8 cellular contexts compared by ENCODE assay signal in the genomic region with DNA sequence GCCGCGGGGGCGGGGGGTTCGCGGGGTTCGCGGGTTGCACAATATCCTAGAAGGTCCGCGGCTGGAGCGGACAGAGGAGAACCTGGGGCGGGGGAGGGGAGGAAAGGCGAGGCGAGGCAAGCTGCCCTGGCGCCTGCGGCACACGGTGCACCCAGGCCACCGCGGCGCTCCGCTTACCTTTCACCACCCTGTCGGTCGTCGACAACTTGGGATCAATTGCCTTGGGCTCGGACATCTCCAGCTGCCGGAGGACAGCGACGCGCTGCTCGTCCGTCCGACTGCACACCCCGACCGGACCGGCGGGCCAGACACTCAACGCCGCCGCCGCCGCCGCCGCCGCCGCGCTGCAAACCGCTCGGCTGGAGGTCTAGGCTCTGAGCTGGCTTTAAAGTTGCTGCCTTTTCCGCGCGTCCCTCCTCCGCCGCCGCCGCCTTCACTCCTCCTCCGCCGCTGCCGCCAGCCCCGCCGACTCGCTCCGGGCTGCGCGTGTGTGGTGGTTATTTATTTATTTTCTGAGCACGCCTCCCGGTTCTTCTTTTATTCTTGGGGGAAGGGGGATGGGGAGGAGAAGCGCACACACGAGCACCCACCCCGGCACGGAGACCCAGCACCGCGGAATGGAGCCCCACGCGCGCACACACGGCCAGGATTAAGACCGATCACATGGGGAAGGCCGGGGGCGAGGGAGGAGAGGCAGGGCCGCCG. TPM values are rescaled to one million over a fixed set of nuclear protein-coding genes. Genes with fewer than 3 reads are reported as not detected.
DNase-seq lines count a peak whose midpoint lies in the region; ATAC-seq and TF ChIP-seq lines count a peak whose summit lies in the region.

No MANE protein-coding gene starts in this region.

- TSS peak; percentile 39 for BruUV-seq in Caco-2 (replicated peaks; lab: Mats Ljungman, UMichigan)

- H3K4me1 ChIP-seq in Caco-2 (peaks cover 26% of the 10 kb centered on the region), ascending aorta (peaks cover 0 to 17% of the 10 kb centered on the region in 2 donors)

- DNase-seq in Caco-2 (peak; percentile 52 to 53), HUDEP-2 (lab: John Stamatoyannopoulos, UW; ENCODE audit: unreplicated experiment in 76 of 76) (peak in 48 of 76 experiments; percentile 3 to 69 (median 47)), ascending aorta (ENCODE audit: low spot score in 2 of 2) (peak; percentile 10 to 77), hepatic stellate cell (ENCODE audit: low spot score) (peak; percentile 50), retinal pigment epithelial cell (ENCODE audit: low read depth) (no peak)

- peak overlapping the region; percentile 85 for H3K27ac Mint-ChIP-seq in Caco-2 (ENCODE audit: unreplicated experiment)

- no peaks in the 10 kb centered on the region for H3K27me3 Mint-ChIP-seq in Caco-2 (ENCODE audit: insufficient read depth, unreplicated experiment)

- no peak for TF ChIP-seq CTCF in Caco-2 (IDR thresholded peaks at IDR 0.05; ENCODE audit: insufficient read depth in 1 of 2, low read depth in 1 of 2, low read length in 1 of 2, severe bottlenecking in 1 of 2, unreplicated experiment in 1 of 2)
- TF ChIP-seq CTCF in ascending aorta (IDR thresholded peaks at IDR 0.05) = no peak
- TF ChIP-seq CTCF in retinal pigment epithelial cell (conservative IDR thresholded peaks at IDR 0.05; ENCODE audit: low read depth, low read length) = no peak

- H3K9me3 Mint-ChIP-seq in Caco-2 (ENCODE audit: unreplicated experiment) = no peaks in the 10 kb centered on the region

- H3K36me3 ChIP-seq in Caco-2 (ENCODE audit: control insufficient read depth, insufficient read depth, low read length) = no peaks in the 10 kb centered on the region
- no peaks in the 10 kb centered on the region for H3K36me3 ChIP-seq in ascending aorta

- peaks cover 18% of the 10 kb centered on the region for H3K4me1 Mint-ChIP-seq in Caco-2 (ENCODE audit: low read depth, unreplicated experiment)

- H3K4me3 Mint-ChIP-seq in Caco-2 (ENCODE audit: unreplicated experiment) = peak overlapping the region; percentile 95

- H3K27me3 ChIP-seq in Caco-2 (replicated peaks; ENCODE audit: control insufficient read depth, insufficient read depth, low read length) = no peaks in the 10 kb centered on the region
- H3K27me3 ChIP-seq in ascending aorta = no peaks in the 10 kb centered on the region

- peak overlapping the region; percentile 92 for H3K4me3 ChIP-seq in Caco-2 (ENCODE audit: low read depth, low read length)
- peak overlapping the region; percentile 89 to 98 for H3K4me3 ChIP-seq in ascending aorta
- H3K4me3 ChIP-seq in retinal pigment epithelial cell (ENCODE audit: low read length) = peak overlapping the region; percentile 82

- H3K27ac ChIP-seq in ascending aorta = peak overlapping the region; percentile 91 to 95

- POLR2A ChIA-PET in Caco-2 (lab: Charles Lee) = no interaction called here

- intact Hi-C loops in Caco-2 (cut with micrococcal nuclease; ENCODE audit: unreplicated experiment) = loop anchor here (1.0 to 5.0 kb wide), 7 partner anchors 10 to 1481 kb away; partner anchors contain the start of gene UBE2D3
- intact Hi-C loops in ascending aorta (cut with DNase I) = loop anchor here (2.0 to 10.0 kb wide), 6 partner anchors 54 to 1848 kb away; partner anchors contain the start of genes CENPE, H2AZ1 and NFKB1

- CTCF ChIA-PET in Caco-2 (lab: Charles Lee) = no interaction called here

- H3K9me3 ChIP-seq in Caco-2 (no peaks in the 10 kb centered on the region), ascending aorta (no peaks in the 10 kb centered on the region)

- peak; percentile 2 for ATAC-seq in GM21381 (IDR thresholded peaks at IDR 0.05; ENCODE audit: unreplicated experiment)
- peak; percentile 15 for ATAC-seq in SK-N-SH treated with all-trans-retinoic acid at 6 μM for 48 hours
- ATAC-seq in HG03565 (IDR thresholded peaks at IDR 0.05; ENCODE audit: unreplicated experiment) = no peak

- H3K36me3 Mint-ChIP-seq in Caco-2 (ENCODE audit: insufficient read depth, unreplicated experiment) = peaks cover 25% of the 10 kb centered on the region

TF ChIP-seq in SK-N-SH treated with all-trans-retinoic acid at 6 μM for 48 hours, 23 proteins besides CTCF, POLR2A, EP300 and RAD21:
- TF ChIP-seq TCF4 (CRISPR knock-in tag; IDR thresholded peaks at IDR 0.05; ENCODE audit: borderline replicate concordance) (no peak), TSHZ2 (CRISPR knock-in tag; IDR thresholded peaks at IDR 0.05) (no peak), SNAI2 (CRISPR knock-in tag; IDR thresholded peaks at IDR 0.05) (no peak), CSDC2 (CRISPR knock-in tag; IDR thresholded peaks at IDR 0.05) (0 out of 2 replicates have a peak, but pooled peaks have one; percentile 30), OSR1 (CRISPR knock-in tag; IDR thresholded peaks at IDR 0.05) (no peak), ZFP30 (CRISPR knock-in tag; IDR thresholded peaks at IDR 0.05) (no peak), CREB5 (CRISPR knock-in tag; IDR thresholded peaks at IDR 0.05; ENCODE audit: low read depth) (no peak), BACH2 (CRISPR knock-in tag; IDR thresholded peaks at IDR 0.05; ENCODE audit: borderline replicate concordance) (no peak), PATZ1 (CRISPR knock-in tag; IDR thresholded peaks at IDR 0.05; ENCODE audit: borderline replicate concordance) (no peak), ISL1 (CRISPR knock-in tag; IDR thresholded peaks at IDR 0.05) (no peak), GLIS3 (CRISPR knock-in tag; IDR thresholded peaks at IDR 0.05) (no peak), ZNF70 (CRISPR knock-in tag; IDR thresholded peaks at IDR 0.05) (peak; percentile 60; the same call in 1 of the 2 replicates), PPARA (CRISPR knock-in tag; IDR thresholded peaks at IDR 0.05; ENCODE audit: borderline replicate concordance) (no peak), CSRNP3 (CRISPR knock-in tag; IDR thresholded peaks at IDR 0.05) (no peak), TOX (CRISPR knock-in tag; IDR thresholded peaks at IDR 0.05; ENCODE audit: borderline replicate concordance) (no peak), ZNF8 (CRISPR knock-in tag; IDR thresholded peaks at IDR 0.05) (no peak)

RNA-seq across cellular contexts. Expression of gene PPP3CA, which starts 0.6 kb away (rescaled TPM):
- 33.8 and 34.1 TPM in 2 replicates for total RNA-seq in Caco-2 (2022)
- 64.5 TPM for total RNA-seq in ascending aorta
